In genomic region chr7:134750083-134751062, GRCh38 we compare ENCODE assay signal across 8 cellular contexts. TPM values are rescaled to one million over a fixed set of nuclear protein-coding genes. Genes with fewer than 3 reads are reported as not detected.
DNase-seq lines count a peak whose midpoint lies in the region; ATAC-seq and TF ChIP-seq lines count a peak whose summit lies in the region.

No MANE protein-coding gene starts in this region.

- no peak overlapping the region for H3K27ac Mint-ChIP-seq in activated CD8-positive, alpha-beta T cell treated with anti-CD3 and anti-CD28 coated beads, Interleukin-2, amount 10 ng/mL, durations not matched to agents 7 days and 5 days
- no peak overlapping the region for H3K27ac Mint-ChIP-seq in nephron

- DNase-seq in AG04449 (ENCODE audit: low read depth, low spot score) (no peak), M059J (ENCODE audit: low read depth) (peak; percentile 67), epithelial cell of esophagus (ENCODE audit: low read depth) (peak; percentile 63), substantia nigra (lab: John Stamatoyannopoulos, UW) (peak in 39 of 49 donors; percentile 2 to 72 (median 35)), OCI-M2 (lab: John Stamatoyannopoulos, UW; ENCODE audit: unreplicated experiment) (no peak)
- peak; percentile 71 for DNase-seq in activated CD8-positive, alpha-beta T cell treated with anti-CD3 and anti-CD28 coated beads, Interleukin-2, amount 10 ng/mL, durations not matched to agents 7 days and 5 days

- H3K4me3 ChIP-seq in AG04449 (ENCODE audit: low read depth, low read length) = no peak overlapping the region
- H3K4me3 ChIP-seq in epithelial cell of esophagus (ENCODE audit: low read length) = no peak overlapping the region

- CTCF ChIA-PET in AG04449 (lab: Yijun Ruan, JAX) = interaction anchor here (0.6 to 11.8 kb wide), 15 partner anchors 9 to 64 kb away, joined by 3 to 164 read pairs (median 3); no protein-coding TSS in a partner anchor
- CTCF ChIA-PET in activated CD8-positive, alpha-beta T cell treated with anti-CD3 and anti-CD28 coated beads, Interleukin-2, amount 10 ng/mL, durations not matched to agents 7 days and 5 days (lab: Charles Lee) = interaction anchor here (0.6 to 4.8 kb wide), 10 partner anchors 18 to 485 kb away, joined by 3 to 39 read pairs (median 4); no protein-coding TSS in a partner anchor

- peak; percentile 67 for ATAC-seq in GM19023 (IDR thresholded peaks at IDR 0.05; ENCODE audit: unreplicated experiment)
- ATAC-seq in activated CD8-positive, alpha-beta T cell treated with anti-CD3 and anti-CD28 coated beads, Interleukin-2, amount 10 ng/mL, durations not matched to agents 7 days and 5 days = peak; percentile 87

- TF ChIP-seq CTCF in AG04449 (IDR thresholded peaks at IDR 0.05; ENCODE audit: insufficient read depth, low read length, missing control alignments) (peak; percentile 70), epithelial cell of esophagus (IDR thresholded peaks at IDR 0.05; ENCODE audit: insufficient read depth, low read depth, low read length, missing control alignments) (peak; percentile 68), nephron (IDR thresholded peaks at IDR 0.05; ENCODE audit: unreplicated experiment in 3 of 3) (peak; percentile 24 to 51 (median 34))

- no peak overlapping the region for H3K27ac ChIP-seq in substantia nigra (ENCODE audit: low read depth, low read length, poor library complexity, severe bottlenecking)

- no peaks in the 10 kb centered on the region for H3K4me1 Mint-ChIP-seq in activated CD8-positive, alpha-beta T cell treated with anti-CD3 and anti-CD28 coated beads, Interleukin-2, amount 10 ng/mL, durations not matched to agents 7 days and 5 days (ENCODE audit: low read depth)
- H3K4me1 Mint-ChIP-seq in nephron = no peaks in the 10 kb centered on the region

- peaks cover 3% of the 10 kb centered on the region for H3K27me3 Mint-ChIP-seq in activated CD8-positive, alpha-beta T cell treated with anti-CD3 and anti-CD28 coated beads, Interleukin-2, amount 10 ng/mL, durations not matched to agents 7 days and 5 days (ENCODE audit: low read depth)
- H3K27me3 Mint-ChIP-seq in nephron (ENCODE audit: low read depth) = no peaks in the 10 kb centered on the region

- no peaks in the 10 kb centered on the region for H3K9me3 Mint-ChIP-seq in activated CD8-positive, alpha-beta T cell treated with anti-CD3 and anti-CD28 coated beads, Interleukin-2, amount 10 ng/mL, durations not matched to agents 7 days and 5 days (ENCODE audit: insufficient read depth)
- H3K9me3 Mint-ChIP-seq in nephron = peaks cover 3% of the 10 kb centered on the region

- POLR2A ChIA-PET in AG04449 (lab: Yijun Ruan, JAX) = interaction anchor here (0.7 kb wide), 1 partner anchor 58 kb away, joined by 3 read pairs; no protein-coding TSS in a partner anchor
- POLR2A ChIA-PET in activated CD8-positive, alpha-beta T cell treated with anti-CD3 and anti-CD28 coated beads, Interleukin-2, amount 10 ng/mL, durations not matched to agents 7 days and 5 days (lab: Charles Lee) = no interaction called here

- no peak overlapping the region for H3K4me3 Mint-ChIP-seq in activated CD8-positive, alpha-beta T cell treated with anti-CD3 and anti-CD28 coated beads, Interleukin-2, amount 10 ng/mL, durations not matched to agents 7 days and 5 days
- no peak overlapping the region for H3K4me3 Mint-ChIP-seq in nephron

- no peaks in the 10 kb centered on the region for H3K36me3 Mint-ChIP-seq in activated CD8-positive, alpha-beta T cell treated with anti-CD3 and anti-CD28 coated beads, Interleukin-2, amount 10 ng/mL, durations not matched to agents 7 days and 5 days (ENCODE audit: low read depth)
- no peaks in the 10 kb centered on the region for H3K36me3 Mint-ChIP-seq in nephron (ENCODE audit: low read depth)

RNA-seq across cellular contexts. Expression of gene CALD1, which starts 29.1 kb away (rescaled TPM):
- total RNA-seq in M059J (2014; rRNA removed; shearing (Covaris generic)) = 243 and 296 TPM in 2 replicates
- total RNA-seq in activated CD8-positive, alpha-beta T cell treated with anti-CD3 and anti-CD28 coated beads, Interleukin-2, amount 10 ng/mL, durations not matched to agents 7 days and 5 days = under 1 TPM in 1 of 2 experiments, not detected in 1; 0.55 TPM

Comparison
In these comparisons a context has a peak if more than half of its experiments do, and no peak if none do; other contexts are left out.
1. DNase-seq: peak in M059J (single experiment), activated CD8-positive, alpha-beta T cell treated with anti-CD3 and anti-CD28 coated beads, Interleukin-2, amount 10 ng/mL, durations not matched to agents 7 days and 5 days (single experiment), epithelial cell of esophagus (single experiment) and substantia nigra (39 of 49); none in AG04449 (single experiment) and OCI-M2 (single experiment).
2. RNA of gene CALD1, which starts 29.1 kb away (total RNA-seq): 243 to 296 TPM in M059J; 0.55 TPM in activated CD8-positive, alpha-beta T cell treated with anti-CD3 and anti-CD28 coated beads, Interleukin-2, amount 10 ng/mL, durations not matched to agents 7 days and 5 days; every median in the first group is over 100 times any median in the second.
3. Peak in every context shown above with its lines, with median percentiles within 50 percentile points of each other: CTCF ChIP-seq.